In the genomic region with DNA sequence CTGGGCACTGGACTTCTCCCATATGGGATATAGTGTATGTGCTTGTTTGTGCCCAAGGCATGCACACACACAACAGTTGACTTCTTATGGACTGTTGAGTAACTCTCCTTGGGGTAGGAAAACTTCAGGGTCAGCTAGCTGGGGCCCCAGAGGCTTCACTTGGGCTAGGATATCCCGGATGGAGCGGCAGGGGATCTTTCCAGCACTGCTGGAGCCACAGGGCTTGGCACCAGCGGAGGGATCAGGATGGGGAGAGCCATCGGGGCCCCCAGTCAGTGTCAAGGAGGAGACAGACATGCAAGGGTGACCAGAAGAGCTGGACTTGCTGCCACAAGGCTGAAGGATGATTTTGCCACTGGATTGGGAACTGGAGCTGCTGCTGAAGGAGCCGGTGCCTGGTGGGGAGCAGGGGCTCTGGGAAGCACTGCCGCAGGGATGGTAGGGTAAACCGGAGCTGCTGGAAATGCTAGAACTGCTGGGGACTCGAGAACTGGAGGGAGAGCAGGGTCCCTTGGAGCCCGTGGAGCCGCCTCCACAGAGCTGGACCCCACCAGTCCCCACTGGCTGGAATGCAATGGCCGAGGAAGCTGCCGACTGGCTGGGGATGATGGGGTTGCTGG, we compare ENCODE assay signal across 31 cellular contexts. TPM values are rescaled to one million over a fixed set of nuclear protein-coding genes. Genes with fewer than 3 reads are reported as not detected.
DNase-seq lines count a peak whose midpoint lies in the region; ATAC-seq, FAIRE-seq and TF ChIP-seq lines count a peak whose summit lies in the region.
"Had no signal": no experiment of that assay in that cellular context is flagged by ENCODE, and none has a peak within 500 bp of the region (broad histone marks: within the 10 kb centered on the region; RNA-seq: fewer than 3 reads in every experiment).

No MANE protein-coding gene starts in this region.

- H3K4me3 ChIP-seq in breast epithelium, result no peak overlapping the region
- no peak overlapping the region for H3K4me3 ChIP-seq in kidney (ENCODE audit: low read length in 2 of 2)
- no peak overlapping the region for H3K4me3 ChIP-seq in ascending aorta
- H3K4me3 ChIP-seq: K562, MG63, thyroid gland had no signal

- H3K4me1 ChIP-seq in breast epithelium, result peaks cover 15% of the 10 kb centered on the region in 2 donors
- H3K4me1 ChIP-seq in kidney (ENCODE audit: control insufficient read depth in 1 of 2, insufficient read depth in 1 of 2, low read depth in 1 of 2, low read length in 2 of 2), result no peaks in the 10 kb centered on the region
- H3K4me1 ChIP-seq in ascending aorta, result peaks cover 0 to 17% of the 10 kb centered on the region in 2 donors
- H3K4me1 ChIP-seq: adrenal gland had no signal

- H3K4me3 Mint-ChIP-seq in activated CD8-positive, alpha-beta memory T cell treated with anti-CD3 and anti-CD28 coated beads, Interleukin-2, amount 10 ng/mL, durations not matched to agents 7 days and 5 days, result no peak overlapping the region
- H3K4me3 Mint-ChIP-seq: activated CD4-positive, alpha-beta T cell treated with anti-CD3 and anti-CD28 coated beads for 36 hours; activated T-cell treated with anti-CD3 and anti-CD28 coated beads, Interleukin-2, amount 50 U/mL, for 4 hours; CD4-positive, CD25-positive, alpha-beta regulatory T cell; endodermal cell had no signal

- no peaks in the 10 kb centered on the region for H3K9me3 ChIP-seq in breast epithelium
- H3K9me3 ChIP-seq in kidney (ENCODE audit: control insufficient read depth in 1 of 2, low read length in 2 of 2), result no peaks in the 10 kb centered on the region
- no peaks in the 10 kb centered on the region for H3K9me3 ChIP-seq in ascending aorta
- H3K9me3 ChIP-seq: adrenal gland, MG63, thyroid gland had no signal

- ATAC-seq in activated CD8-positive, alpha-beta memory T cell treated with anti-CD3 and anti-CD28 coated beads, Interleukin-2, amount 10 ng/mL, durations not matched to agents 7 days and 5 days, result no peak
- ATAC-seq: activated CD4-positive, alpha-beta T cell treated with anti-CD3 and anti-CD28 coated beads for 36 hours; activated T-cell treated with anti-CD3 and anti-CD28 coated beads, Interleukin-2, amount 50 U/mL, for 4 hours; stimulated activated naive CD8-positive, alpha-beta T cell treated with anti-CD3 and anti-CD28 coated beads, Interleukin-15, Interleukin-2, amounts not matched to agents 100 U/mL and 50 U/mL, for 24 hours had no signal

- CTCF ChIA-PET in activated CD8-positive, alpha-beta memory T cell treated with anti-CD3 and anti-CD28 coated beads, Interleukin-2, amount 10 ng/mL, durations not matched to agents 7 days and 5 days (lab: Charles Lee), result interaction anchor here (0.7 to 1.3 kb wide), 3 partner anchors 9 to 43 kb away, joined by 3 read pairs; no protein-coding TSS in a partner anchor

- no peaks in the 10 kb centered on the region for H3K9me3 Mint-ChIP-seq in activated CD8-positive, alpha-beta memory T cell treated with anti-CD3 and anti-CD28 coated beads, Interleukin-2, amount 10 ng/mL, durations not matched to agents 7 days and 5 days (ENCODE audit: low read depth)
- H3K9me3 Mint-ChIP-seq: activated T-cell treated with anti-CD3 and anti-CD28 coated beads, Interleukin-2, amount 50 U/mL, for 4 hours; CD4-positive, CD25-positive, alpha-beta regulatory T cell; endodermal cell had no signal

- no peaks in the 10 kb centered on the region for H3K4me1 Mint-ChIP-seq in activated CD8-positive, alpha-beta memory T cell treated with anti-CD3 and anti-CD28 coated beads, Interleukin-2, amount 10 ng/mL, durations not matched to agents 7 days and 5 days
- H3K4me1 Mint-ChIP-seq: activated CD4-positive, alpha-beta T cell treated with anti-CD3 and anti-CD28 coated beads for 36 hours had no signal

- H3K36me3 ChIP-seq in breast epithelium (no peaks in the 10 kb centered on the region), kidney (ENCODE audit: control insufficient read depth in 1 of 2, insufficient read depth in 2 of 2, low read length in 2 of 2) (no peaks in the 10 kb centered on the region), ascending aorta (no peaks in the 10 kb centered on the region)
- H3K36me3 ChIP-seq: adrenal gland, MG63, thyroid gland had no signal

- DNase-seq in HTR-8/SVneo (ENCODE audit: insufficient read length, low spot score) (no peak), breast epithelium (ENCODE audit: low spot score in 2 of 2) (no peak), kidney (peak; percentile 54), substantia nigra (lab: John Stamatoyannopoulos, UW) (no peak), NCI-H446 treated with DMSO at 0.1 percent for 48 hours (lab: John Stamatoyannopoulos, UW) (no peak), ascending aorta (ENCODE audit: low spot score in 2 of 2) (no peak), NCI-H526 treated with DMSO at 0.1 percent for 48 hours (lab: John Stamatoyannopoulos, UW) (no peak)
- no peak for DNase-seq in activated CD8-positive, alpha-beta memory T cell treated with anti-CD3 and anti-CD28 coated beads, Interleukin-2, amount 10 ng/mL, durations not matched to agents 7 days and 5 days
- DNase-seq: activated CD4-positive, alpha-beta T cell treated with anti-CD3 and anti-CD28 coated beads for 36 hours; activated T-cell treated with anti-CD3 and anti-CD28 coated beads, Interleukin-2, amount 50 U/mL, for 4 hours; adrenal gland; CD4-positive, CD25-positive, alpha-beta regulatory T cell; cortex of kidney; endodermal cell; glutamatergic neuron; left cardiac atrium; MG63; NCI-H1417 treated with DMSO at 0.1 percent for 48 hours; NCI-H2107; NCI-H510A; nucleus accumbens; stimulated activated CD4-positive, alpha-beta T cell treated with anti-CD3 and anti-CD28 coated beads, Interleukin-4, amount 100 ng/mL, for 24 hours; stimulated activated naive CD8-positive, alpha-beta T cell treated with anti-CD3 and anti-CD28 coated beads, Interleukin-15, Interleukin-2, amounts not matched to agents 100 U/mL and 50 U/mL, for 24 hours; T-helper 2 cell; thyroid gland had no signal

- intact Hi-C loops in breast epithelium (cut with DNase I; ENCODE audit: low total_unique reads), result no loop called here
- intact Hi-C loops in kidney (cut with DNase I), result no loop called here
- intact Hi-C loops in ascending aorta (cut with DNase I), result no loop called here

- no peaks in the 10 kb centered on the region for H3K27me3 ChIP-seq in breast epithelium
- no peaks in the 10 kb centered on the region for H3K27me3 ChIP-seq in ascending aorta
- H3K27me3 ChIP-seq: adrenal gland, MG63, thyroid gland had no signal

- peaks cover 31% of the 10 kb centered on the region for H3K27me3 Mint-ChIP-seq in activated CD8-positive, alpha-beta memory T cell treated with anti-CD3 and anti-CD28 coated beads, Interleukin-2, amount 10 ng/mL, durations not matched to agents 7 days and 5 days

- TF ChIP-seq CTCF in breast epithelium (IDR thresholded peaks at IDR 0.05), result no peak
- no peak for TF ChIP-seq CTCF in kidney (IDR thresholded peaks at IDR 0.05; ENCODE audit: borderline replicate concordance, extremely low read depth, insufficient read depth)
- TF ChIP-seq CTCF in ascending aorta (IDR thresholded peaks at IDR 0.05), result no peak

- no peaks in the 10 kb centered on the region for H3K36me3 Mint-ChIP-seq in activated CD8-positive, alpha-beta memory T cell treated with anti-CD3 and anti-CD28 coated beads, Interleukin-2, amount 10 ng/mL, durations not matched to agents 7 days and 5 days
- H3K36me3 Mint-ChIP-seq: CD4-positive, CD25-positive, alpha-beta regulatory T cell had no signal

- H3K27ac Mint-ChIP-seq in activated CD8-positive, alpha-beta memory T cell treated with anti-CD3 and anti-CD28 coated beads, Interleukin-2, amount 10 ng/mL, durations not matched to agents 7 days and 5 days, result no peak overlapping the region
- H3K27ac Mint-ChIP-seq: activated CD4-positive, alpha-beta T cell treated with anti-CD3 and anti-CD28 coated beads for 36 hours had no signal

- TF ChIP-seq POLR2A in breast epithelium (IDR thresholded peaks at IDR 0.05), result no peak

- H3K9ac ChIP-seq in kidney (ENCODE audit: low read length in 2 of 2), result no peak overlapping the region

- peak; percentile 71 for FAIRE-seq in HTR-8/SVneo (lab: Jason Lieb, UNC)
- no peak for FAIRE-seq in kidney (lab: Jason Lieb, UNC)
- FAIRE-seq: GM19239 had no signal

- H3K27ac ChIP-seq in breast epithelium, result peak overlapping the region; percentile 91 to 96
- no peak overlapping the region for H3K27ac ChIP-seq in kidney (ENCODE audit: low read depth in 2 of 2, low read length in 2 of 2)
- peak overlapping the region; percentile 39 for H3K27ac ChIP-seq in substantia nigra (ENCODE audit: low read depth, low read length, poor library complexity, severe bottlenecking)
- no peak overlapping the region for H3K27ac ChIP-seq in ascending aorta

RNA-seq across cellular contexts. Expression of a gene that starts 1.5 kb away (rescaled TPM):
- total RNA-seq in breast epithelium (1 to 10 TPM in 2 of 3 donors, under 1 TPM in 1; 0.48 to 2.0 (median 1.9) TPM), kidney (3.6 TPM), ascending aorta (not detected)
- 2.1 TPM for polyA plus RNA-seq in kidney (ENCODE audit: insufficient read depth, low read depth, low replicate concordance)
- total RNA-seq in activated CD8-positive, alpha-beta memory T cell treated with anti-CD3 and anti-CD28 coated beads, Interleukin-2, amount 10 ng/mL, durations not matched to agents 7 days and 5 days, result under 1 TPM in 1 of 2 experiments, not detected in 1; 0.26 TPM
- total RNA-seq: activated CD8-positive, alpha-beta memory T cell treated with anti-CD3 and anti-CD28 coated beads for 36 hours; activated T-cell treated with anti-CD3 and anti-CD28 coated beads, Interleukin-2, amount 50 U/mL, for 4 hours; CD4-positive, CD25-positive, alpha-beta regulatory T cell; K562 had no signal
- polyA plus RNA-seq: CD4-positive, CD25-positive, alpha-beta regulatory T cell had no signal

RNA-seq across cellular contexts. Expression of a gene that starts 3.7 kb away (rescaled TPM):
- under 1 TPM in 1 of 3 donors, not detected in 2; 0.59 TPM for total RNA-seq in breast epithelium
- not detected for total RNA-seq in kidney
- polyA plus RNA-seq in kidney (ENCODE audit: insufficient read depth, low read depth, low replicate concordance), result not detected
- not detected for total RNA-seq in ascending aorta
- not detected for total RNA-seq in activated CD8-positive, alpha-beta memory T cell treated with anti-CD3 and anti-CD28 coated beads, Interleukin-2, amount 10 ng/mL, durations not matched to agents 7 days and 5 days
- total RNA-seq: activated CD4-positive, alpha-beta T cell treated with anti-CD3 and anti-CD28 coated beads for 36 hours; activated CD8-positive, alpha-beta memory T cell treated with anti-CD3 and anti-CD28 coated beads for 36 hours; activated T-cell treated with anti-CD3 and anti-CD28 coated beads, Interleukin-2, amount 50 U/mL, for 4 hours; adrenal gland; CD4-positive, CD25-positive, alpha-beta regulatory T cell; endodermal cell; fibroblast of lung; K562; left cardiac atrium; mesenteric fat pad; renal cortical epithelial cell; thyroid gland had no signal
- polyA plus RNA-seq: adrenal gland; CD4-positive, CD25-positive, alpha-beta regulatory T cell; fibroblast of lung; K562 had no signal

RNA-seq across cellular contexts. Expression of a gene that starts 4.2 kb away (rescaled TPM):
- under 1 TPM in 1 of 3 donors, not detected in 2; 0.59 TPM for total RNA-seq in breast epithelium
- 0.13 TPM for total RNA-seq in kidney
- polyA plus RNA-seq in kidney (ENCODE audit: insufficient read depth, low read depth, low replicate concordance), result not detected
- not detected for total RNA-seq in ascending aorta
- total RNA-seq in activated CD8-positive, alpha-beta memory T cell treated with anti-CD3 and anti-CD28 coated beads, Interleukin-2, amount 10 ng/mL, durations not matched to agents 7 days and 5 days, result not detected
- total RNA-seq: activated CD4-positive, alpha-beta T cell treated with anti-CD3 and anti-CD28 coated beads for 36 hours; activated CD8-positive, alpha-beta memory T cell treated with anti-CD3 and anti-CD28 coated beads for 36 hours; activated T-cell treated with anti-CD3 and anti-CD28 coated beads, Interleukin-2, amount 50 U/mL, for 4 hours; adrenal gland; CD4-positive, CD25-positive, alpha-beta regulatory T cell; endodermal cell; fibroblast of lung; K562; mesenteric fat pad had no signal
- polyA plus RNA-seq: CD4-positive, CD25-positive, alpha-beta regulatory T cell; fibroblast of lung; K562 had no signal

RNA-seq across cellular contexts. Expression of a gene that starts 22.8 kb away (rescaled TPM):
- total RNA-seq in breast epithelium (not detected), kidney (not detected), ascending aorta (5.2 TPM)
- polyA plus RNA-seq in kidney (ENCODE audit: insufficient read depth, low read depth, low replicate concordance), result not detected
- total RNA-seq in activated CD8-positive, alpha-beta memory T cell treated with anti-CD3 and anti-CD28 coated beads, Interleukin-2, amount 10 ng/mL, durations not matched to agents 7 days and 5 days, result not detected
- total RNA-seq: activated CD4-positive, alpha-beta T cell treated with anti-CD3 and anti-CD28 coated beads for 36 hours; activated CD8-positive, alpha-beta memory T cell treated with anti-CD3 and anti-CD28 coated beads for 36 hours; activated T-cell treated with anti-CD3 and anti-CD28 coated beads, Interleukin-2, amount 50 U/mL, for 4 hours; adrenal gland; CD4-positive, CD25-positive, alpha-beta regulatory T cell; endodermal cell; fibroblast of lung; K562; left cardiac atrium; mesenteric fat pad; renal cortical epithelial cell; thyroid gland had no signal
- polyA plus RNA-seq: adrenal gland; CD4-positive, CD25-positive, alpha-beta regulatory T cell; fibroblast of lung; K562 had no signal

RNA-seq across cellular contexts. Expression of a gene that starts 41.6 kb away (rescaled TPM):
- total RNA-seq in breast epithelium, result 10 to 100 TPM; 10.9 to 17.1 (median 17.0) TPM
- 26.2 TPM for total RNA-seq in kidney
- 24.1 TPM for polyA plus RNA-seq in kidney (ENCODE audit: insufficient read depth, low read depth, low replicate concordance)
- 14.7 TPM for total RNA-seq in ascending aorta
- 10 to 100 TPM; 48.3 to 57.9 TPM for total RNA-seq in activated CD8-positive, alpha-beta memory T cell treated with anti-CD3 and anti-CD28 coated beads, Interleukin-2, amount 10 ng/mL, durations not matched to agents 7 days and 5 days

Comparison
In these comparisons a context has a peak if more than half of its experiments do, and no peak if none do; other contexts are left out.
1. H3K27ac ChIP-seq: peak in breast epithelium (2 of 2) and substantia nigra (single experiment); none in kidney (0 of 2) and ascending aorta (0 of 2).